10 cellular contexts compared by ENCODE assay signal in genomic region chr4:154854362-154854761, GRCh38.
DNase-seq lines count a peak whose midpoint lies in the region; ATAC-seq, FAIRE-seq and TF ChIP-seq lines count a peak whose summit lies in the region.
"Had no signal": no experiment of that assay in that cellular context is flagged by ENCODE, and none has a peak within 500 bp of the region (broad histone marks: within the 10 kb centered on the region; RNA-seq: fewer than 3 reads in every experiment).

No MANE protein-coding gene starts in this region.

- no peak overlapping the region for H3K4me3 ChIP-seq in bronchial epithelial cell (ENCODE audit: low read depth, low read length)
- no peak overlapping the region for H3K4me3 ChIP-seq in spleen
- H3K4me3 ChIP-seq: transverse colon had no signal

- no peak overlapping the region for H3K27ac Mint-ChIP-seq in osteocyte (ENCODE audit: unreplicated experiment)

- ATAC-seq in GM21360 (IDR thresholded peaks at IDR 0.05; ENCODE audit: unreplicated experiment) (no peak), HG02763 (IDR thresholded peaks at IDR 0.05; ENCODE audit: unreplicated experiment) (no peak)

- H3K4me1 Mint-ChIP-seq in osteocyte (ENCODE audit: unreplicated experiment): no peaks in the 10 kb centered on the region

- H3K4me1 ChIP-seq in spleen: no peaks in the 10 kb centered on the region
- H3K4me1 ChIP-seq: transverse colon had no signal

- intact Hi-C loops in spleen (cut with DNase I; ENCODE audit: low total_unique reads): no loop called here

- no peaks in the 10 kb centered on the region for H3K36me3 Mint-ChIP-seq in osteocyte (ENCODE audit: unreplicated experiment)

- TF ChIP-seq CTCF in bronchial epithelial cell (IDR thresholded peaks at IDR 0.05; ENCODE audit: insufficient read depth, low read length, severe bottlenecking): peak; percentile 29
- TF ChIP-seq CTCF in osteocyte (IDR thresholded peaks at IDR 0.05): peak; percentile 9
- TF ChIP-seq CTCF in spleen (IDR thresholded peaks at IDR 0.05 in 8 of 11, conservative IDR thresholded peaks at IDR 0.05 in 3 of 11): peak in 4 of 11 experiments; percentile 8 to 22 (median 18)

- no peak for FAIRE-seq in bronchial epithelial cell (lab: Jason Lieb, UNC)

- H3K27ac ChIP-seq in spleen: no peak overlapping the region
- H3K27ac ChIP-seq: transverse colon had no signal

- peaks cover 5% of the 10 kb centered on the region for H3K9me3 Mint-ChIP-seq in osteocyte (ENCODE audit: unreplicated experiment)

- H3K27me3 Mint-ChIP-seq in osteocyte (ENCODE audit: unreplicated experiment): no peaks in the 10 kb centered on the region

- 55 to 73% (median 67%) methylated on average over 2 of the region's 2 CpGs for WGBS in spleen, 5 donors

- H3K4me3 Mint-ChIP-seq in osteocyte (ENCODE audit: unreplicated experiment): no peak overlapping the region

- peaks cover 1% of the 10 kb centered on the region for H3K27me3 ChIP-seq in bronchial epithelial cell (ENCODE audit: control insufficient read depth, insufficient read depth, low read length)
- H3K27me3 ChIP-seq in spleen (replicated peaks in 1 of 7): no peaks in the 10 kb centered on the region
- H3K27me3 ChIP-seq: transverse colon had no signal

- DNase-seq in NCI-H1417 (lab: John Stamatoyannopoulos, UW): peak in 2 of 3 experiments; percentile 12 to 59
- no peak for DNase-seq in NCI-H1417 treated with DMSO at 0.1 percent for 48 hours (lab: John Stamatoyannopoulos, UW)
- DNase-seq in M059J (ENCODE audit: low read depth): peak; percentile 7
- peak; percentile 39 for DNase-seq in bronchial epithelial cell (ENCODE audit: low read depth)
- DNase-seq in osteocyte (ENCODE audit: extremely low spot score, unreplicated experiment): no peak
- no peak for DNase-seq in spleen
- DNase-seq: stimulated activated CD4-positive, alpha-beta T cell treated with anti-CD3 and anti-CD28 coated beads, Interleukin-2, amount 100 ng/mL, for 48 hours; transverse colon had no signal

- H3K9me3 ChIP-seq in spleen: peaks cover 0 to 4% (median 0%) of the 10 kb centered on the region in 8 donors
- H3K9me3 ChIP-seq: transverse colon had no signal

- TF ChIP-seq POLR2A in spleen (IDR thresholded peaks at IDR 0.05): no peak

- no peaks in the 10 kb centered on the region for H3K36me3 ChIP-seq in bronchial epithelial cell (ENCODE audit: control insufficient read depth, insufficient read depth, low read length)
- H3K36me3 ChIP-seq in spleen: no peaks in the 10 kb centered on the region
- H3K36me3 ChIP-seq: transverse colon had no signal

Comparison
In these comparisons a context has a peak if more than half of its experiments do, and no peak if none do; other contexts are left out.
1. DNase-seq: peak in NCI-H1417 (2 of 3), M059J (single experiment) and bronchial epithelial cell (single experiment); none in NCI-H1417 treated with DMSO at 0.1 percent for 48 hours (single experiment), osteocyte (single experiment) and spleen (single experiment).